Comparison of ENCODE assay signal across 1 cellular context in the genomic region with DNA sequence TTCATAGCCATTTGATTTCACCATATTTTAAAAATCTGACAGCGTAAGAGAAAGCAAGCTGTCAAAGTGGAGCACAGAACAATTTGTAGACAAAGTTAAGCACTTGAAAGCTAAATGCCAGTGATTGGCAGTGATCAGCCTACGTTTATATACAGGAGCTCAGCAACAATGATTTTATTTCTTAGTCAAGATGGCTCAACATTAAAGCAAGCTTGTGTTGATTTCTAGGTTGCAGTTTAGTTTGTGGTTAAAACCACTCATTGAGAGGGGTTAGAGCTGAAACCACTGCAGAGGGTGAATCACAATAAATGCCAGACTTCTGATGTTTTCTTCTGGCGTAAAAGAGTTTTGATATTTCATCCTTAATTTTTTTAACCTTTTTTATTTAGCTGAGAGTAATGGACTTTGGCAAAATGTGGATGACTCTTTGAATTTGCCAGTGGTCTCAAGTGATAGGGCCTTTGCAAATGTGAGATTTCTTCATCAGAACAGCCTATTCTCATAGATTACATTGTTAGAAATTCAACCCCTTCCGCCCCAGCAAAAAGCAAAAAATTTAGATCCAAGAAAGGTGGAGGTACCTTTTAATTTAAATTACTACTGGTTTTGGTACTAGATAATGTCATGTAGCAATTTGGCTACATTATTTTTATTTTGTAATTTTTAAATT.
A peak's percentile ranks its signal among the peaks of the same experiment; 100 is the strongest.
TF ChIP-seq lines count a peak whose summit lies in the region.

No MANE protein-coding gene starts in this region.

TF ChIP-seq in GM12878, 131 proteins besides CTCF, POLR2A, EP300 and RAD21 (continued from another document):
- TF ChIP-seq, protein P1, sequence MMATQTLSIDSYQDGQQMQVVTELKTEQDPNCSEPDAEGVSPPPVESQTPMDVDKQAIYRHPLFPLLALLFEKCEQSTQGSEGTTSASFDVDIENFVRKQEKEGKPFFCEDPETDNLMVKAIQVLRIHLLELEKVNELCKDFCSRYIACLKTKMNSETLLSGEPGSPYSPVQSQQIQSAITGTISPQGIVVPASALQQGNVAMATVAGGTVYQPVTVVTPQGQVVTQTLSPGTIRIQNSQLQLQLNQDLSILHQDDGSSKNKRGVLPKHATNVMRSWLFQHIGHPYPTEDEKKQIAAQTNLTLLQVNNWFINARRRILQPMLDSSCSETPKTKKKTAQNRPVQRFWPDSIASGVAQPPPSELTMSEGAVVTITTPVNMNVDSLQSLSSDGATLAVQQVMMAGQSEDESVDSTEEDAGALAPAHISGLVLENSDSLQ (IDR thresholded peaks at IDR 0.05) = peak; percentile 59; the same call in 1 of the 2 replicates
- no peak for TF ChIP-seq CHD2 (IDR thresholded peaks at IDR 0.05; ENCODE audit: borderline replicate concordance, low read depth, low read length)
